In genomic region chr15:82044373-82045178, GRCh38 we compare ENCODE assay signal across 1 cellular context.
TF ChIP-seq lines count a peak whose summit lies in the region.

No MANE protein-coding gene starts in this region.

TF ChIP-seq in HepG2, 621 proteins besides CTCF, POLR2A, EP300 and RAD21 (continued from another document):
- TF ChIP-seq PRDM15 (CRISPR knock-in tag; IDR thresholded peaks at IDR 0.05) (no peak), ZNF280D (CRISPR knock-in tag; IDR thresholded peaks at IDR 0.05) (no peak), ZNF777 (CRISPR knock-in tag; IDR thresholded peaks at IDR 0.05) (no peak)
